ENCODE assay signal across 8 cellular contexts in the genomic region with DNA sequence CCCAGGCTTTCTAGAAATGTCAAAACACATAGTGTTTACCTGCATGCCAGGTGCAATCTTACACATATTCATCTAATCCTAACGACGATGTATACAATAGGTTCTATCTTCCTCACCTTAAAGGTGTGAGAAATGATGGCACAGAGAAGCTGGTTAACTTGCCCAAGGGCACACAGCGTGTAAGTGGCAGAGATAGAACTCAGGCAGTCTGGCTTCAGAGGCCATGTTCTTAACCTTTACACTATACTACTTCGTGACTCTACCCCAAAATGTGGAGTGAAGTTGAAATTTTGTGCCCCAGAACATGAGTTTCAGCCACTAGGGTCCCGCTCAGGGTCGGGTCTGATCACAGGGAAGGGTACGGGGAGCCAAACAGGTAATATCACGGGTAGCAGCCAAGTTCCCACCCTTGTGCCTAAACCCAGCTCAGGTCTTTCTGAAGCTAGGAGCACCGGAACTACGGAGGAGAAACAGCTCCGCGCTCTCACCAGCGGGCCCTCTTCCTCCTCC. TPM values are rescaled to one million over a fixed set of nuclear protein-coding genes. Genes with fewer than 3 reads are reported as not detected.
DNase-seq lines count a peak whose midpoint lies in the region; ATAC-seq lines count a peak whose summit lies in the region.

No MANE protein-coding gene starts in this region.

- H3K4me3 ChIP-seq in GM08714 (ENCODE audit: low read length): peak overlapping the region; percentile 92
- peak overlapping the region; percentile 90 to 99 (median 94) for H3K4me3 ChIP-seq in subcutaneous abdominal adipose tissue (ENCODE audit: low read depth in 1 of 5, low read length in 5 of 5)

- no peaks in the 10 kb centered on the region for H3K27me3 Mint-ChIP-seq in activated naive CD8-positive, alpha-beta T cell
- H3K27me3 Mint-ChIP-seq in immature natural killer cell (ENCODE audit: low read depth in 3 of 3): peaks cover 8 to 15% (median 12%) of the 10 kb centered on the region in 3 donors

- ATAC-seq in HG03095 (IDR thresholded peaks at IDR 0.05; ENCODE audit: unreplicated experiment) (peak; percentile 4), GM21576 (IDR thresholded peaks at IDR 0.05; ENCODE audit: unreplicated experiment) (no peak), GM21515 (IDR thresholded peaks at IDR 0.05; ENCODE audit: unreplicated experiment) (no peak)

- H3K27ac Mint-ChIP-seq in activated naive CD8-positive, alpha-beta T cell: peak overlapping the region; percentile 99
- peak overlapping the region; percentile 96 to 100 (median 99) for H3K27ac Mint-ChIP-seq in immature natural killer cell

- H3K4me1 ChIP-seq in subcutaneous abdominal adipose tissue (ENCODE audit: control insufficient read depth in 5 of 5, insufficient read depth in 5 of 5, low read length in 5 of 5): peaks cover 6 to 51% (median 41%) of the 10 kb centered on the region in 5 donors

- H3K9ac ChIP-seq in subcutaneous abdominal adipose tissue (ENCODE audit: low read length in 5 of 5): peak overlapping the region; percentile 92 to 99 (median 96)

- H3K4me1 Mint-ChIP-seq in activated naive CD8-positive, alpha-beta T cell (ENCODE audit: low read depth): peaks cover 36% of the 10 kb centered on the region
- peaks cover 54 to 66% of the 10 kb centered on the region in 2 donors for H3K4me1 Mint-ChIP-seq in immature natural killer cell

- H3K27me3 ChIP-seq in subcutaneous abdominal adipose tissue (ENCODE audit: control insufficient read depth in 5 of 5, insufficient read depth in 4 of 5, low read length in 5 of 5): no peaks in the 10 kb centered on the region

- peak overlapping the region; percentile 96 for H3K27ac ChIP-seq in subcutaneous abdominal adipose tissue (ENCODE audit: low read depth, low read length)

- no peaks in the 10 kb centered on the region for H3K9me3 Mint-ChIP-seq in activated naive CD8-positive, alpha-beta T cell (ENCODE audit: low read depth)
- no peaks in the 10 kb centered on the region for H3K9me3 Mint-ChIP-seq in immature natural killer cell

- peak overlapping the region; percentile 96 for H3K4me3 Mint-ChIP-seq in activated naive CD8-positive, alpha-beta T cell
- peak overlapping the region; percentile 96 to 100 (median 98) for H3K4me3 Mint-ChIP-seq in immature natural killer cell

- H3K36me3 ChIP-seq in subcutaneous abdominal adipose tissue (ENCODE audit: control insufficient read depth in 5 of 5, insufficient read depth in 5 of 5, low read length in 5 of 5): peaks cover 6 to 62% (median 60%) of the 10 kb centered on the region in 5 donors

- no peaks in the 10 kb centered on the region for H3K9me3 ChIP-seq in subcutaneous abdominal adipose tissue (ENCODE audit: control insufficient read depth in 5 of 5, low read length in 5 of 5)

- peaks cover 23% of the 10 kb centered on the region for H3K36me3 Mint-ChIP-seq in activated naive CD8-positive, alpha-beta T cell
- H3K36me3 Mint-ChIP-seq in immature natural killer cell: peaks cover 29 to 50% (median 29%) of the 10 kb centered on the region in 3 donors

- DNase-seq in immature natural killer cell (no peak), NCI-H1694 (lab: John Stamatoyannopoulos, UW) (no peak)

RNA-seq across cellular contexts. Expression of a gene that starts 0.5 kb away (rescaled TPM):
- 10 to 100 TPM; 11.6 to 26.8 (median 16.8) TPM for polyA plus RNA-seq in immature natural killer cell

RNA-seq across cellular contexts. Expression of a gene that starts 0.7 kb away (rescaled TPM):
- polyA plus RNA-seq in immature natural killer cell: 1,000 to 10,000 TPM; 2,992 to 6,506 (median 3,113) TPM

RNA-seq across cellular contexts. Expression of a gene that starts 5.8 kb away (rescaled TPM):
- 10 to 100 TPM; 38.6 to 55.0 (median 44.1) TPM for polyA plus RNA-seq in immature natural killer cell

RNA-seq across cellular contexts. Expression of a gene that starts 17.9 kb away (rescaled TPM):
- polyA plus RNA-seq in immature natural killer cell: 10 to 100 TPM; 59.4 to 81.6 (median 74.3) TPM

RNA-seq across cellular contexts. Expression of a gene that starts 18.2 kb away (rescaled TPM):
- polyA plus RNA-seq in immature natural killer cell: 10 to 100 TPM; 25.7 to 55.6 (median 49.2) TPM
